18 cellular contexts compared by ENCODE assay signal in genomic region chr16:85187886-85188285, GRCh38.
DNase-seq lines count a peak whose midpoint lies in the region; ATAC-seq and TF ChIP-seq lines count a peak whose summit lies in the region.
"Had no signal": no experiment of that assay in that cellular context is flagged by ENCODE, and none has a peak within 500 bp of the region (broad histone marks: within the 10 kb centered on the region; RNA-seq: fewer than 3 reads in every experiment).

No MANE protein-coding gene starts in this region.

- peaks cover 50% of the 10 kb centered on the region for H3K79me1 ChIP-seq in mesenchymal stem cell (replicated peaks; ENCODE audit: low read length, poor library complexity, severe bottlenecking)

- H4K8ac ChIP-seq in mesenchymal stem cell (ENCODE audit: low read length) = no peak overlapping the region

- H3K9me3 ChIP-seq in adrenal gland (replicated peaks in 1 of 3) (peaks cover 0 to 14% (median 0%) of the 10 kb centered on the region in 3 donors), mesenchymal stem cell (ENCODE audit: control insufficient read depth, low read length) (peaks cover 18% of the 10 kb centered on the region), smooth muscle cell (replicated peaks; ENCODE audit: low read depth) (peaks cover 7% of the 10 kb centered on the region)

- H3K27me3 Mint-ChIP-seq in HFFc6 (ENCODE audit: insufficient read depth) = peaks cover 4% of the 10 kb centered on the region

- peak overlapping the region in 1 of 2 experiments; percentile 41 for H3K4ac ChIP-seq in mesenchymal stem cell (ENCODE audit: low read depth in 1 of 2, low read length in 2 of 2)

- peak overlapping the region; percentile 86 for H2AK5ac ChIP-seq in mesenchymal stem cell (ENCODE audit: low read length, severe bottlenecking)

- H3K4me1 ChIP-seq in adrenal gland (replicated peaks in 1 of 2) = peaks cover 16 to 30% of the 10 kb centered on the region in 2 donors
- H3K4me1 ChIP-seq in mesenchymal stem cell (ENCODE audit: control insufficient read depth, insufficient read depth, low read depth, low read length) = peaks cover 15% of the 10 kb centered on the region
- H3K4me1 ChIP-seq in smooth muscle cell (ENCODE audit: low read depth) = peaks cover 8% of the 10 kb centered on the region

- no peaks in the 10 kb centered on the region for H3F3A ChIP-seq in smooth muscle cell (ENCODE audit: low read depth)

- no peak overlapping the region for H2BK15ac ChIP-seq in mesenchymal stem cell (ENCODE audit: low read depth, poor library complexity, severe bottlenecking)

- no peak for ATAC-seq in GM18907 (IDR thresholded peaks at IDR 0.05; ENCODE audit: unreplicated experiment)
- ATAC-seq: CD8-positive, alpha-beta T cell had no signal

- H3K9ac ChIP-seq in mesenchymal stem cell (ENCODE audit: low read length) (no peak overlapping the region), smooth muscle cell (ENCODE audit: low read depth) (no peak overlapping the region)
- H3K9ac ChIP-seq: BLaER1 treated with 17β-estradiol and CSF1 and Interleukin-3, amounts not matched to agents 10 nM and 100 nM had no signal

- H3K27ac ChIP-seq in adrenal gland (peak overlapping the region in 4 of 5 donors; percentile 37 to 86 (median 72)), mesenchymal stem cell (ENCODE audit: low read length, poor library complexity, severe bottlenecking) (no peak overlapping the region), smooth muscle cell (ENCODE audit: low read depth) (peak overlapping the region; percentile 75)
- H3K27ac ChIP-seq: BLaER1 treated with 17β-estradiol and CSF1 and Interleukin-3, amounts not matched to agents 10 nM and 100 nM had no signal

- H3K23ac ChIP-seq in mesenchymal stem cell (ENCODE audit: low read length in 2 of 2) = no peak overlapping the region

- H3K4me3 ChIP-seq in adrenal gland (no peak overlapping the region), mesenchymal stem cell (ENCODE audit: insufficient read depth in 1 of 2, low read depth in 1 of 2, low read length in 2 of 2) (no peak overlapping the region), smooth muscle cell (no peak overlapping the region)
- H3K4me3 ChIP-seq: BLaER1 treated with 17β-estradiol and CSF1 and Interleukin-3, amounts not matched to agents 10 nM and 100 nM; GM23338; MG63 had no signal

- no peak overlapping the region for H3K4me3 Mint-ChIP-seq in HFFc6
- H3K4me3 Mint-ChIP-seq: CD8-positive, alpha-beta T cell; GM23338 had no signal

- H3K4me1 Mint-ChIP-seq in HFFc6 (ENCODE audit: low read depth) = peaks cover 52% of the 10 kb centered on the region

- H4K20me1 ChIP-seq in smooth muscle cell (ENCODE audit: low read depth) = no peaks in the 10 kb centered on the region

- H3K4me2 ChIP-seq in mesenchymal stem cell (ENCODE audit: low read length, poor library complexity, severe bottlenecking) = no peak overlapping the region
- no peak overlapping the region for H3K4me2 ChIP-seq in smooth muscle cell
- H3K4me2 ChIP-seq: GM23338 had no signal

- H3K36me3 ChIP-seq in adrenal gland (replicated peaks in 1 of 2) = peaks cover 0 to 5% of the 10 kb centered on the region in 2 donors
- H3K36me3 ChIP-seq in mesenchymal stem cell (ENCODE audit: control insufficient read depth in 1 of 2, insufficient read depth in 2 of 2, low read depth in 1 of 2, low read length in 2 of 2) = peaks cover 28% of the 10 kb centered on the region in 2 experiments
- H3K36me3 ChIP-seq in smooth muscle cell (ENCODE audit: low read depth) = peaks cover 22% of the 10 kb centered on the region

- H3K18ac ChIP-seq in mesenchymal stem cell (ENCODE audit: low read depth in 1 of 2, low read length in 2 of 2) = no peak overlapping the region

- H2BK5ac ChIP-seq in mesenchymal stem cell (ENCODE audit: low read depth, low read length, poor library complexity, severe bottlenecking) = no peak overlapping the region

- H2AFZ ChIP-seq in mesenchymal stem cell (ENCODE audit: low read depth, low read length) (no peak overlapping the region), smooth muscle cell (ENCODE audit: low read depth) (no peak overlapping the region)
- H2AFZ ChIP-seq: GM23338 had no signal

- H3K27ac Mint-ChIP-seq in HFFc6 = peak overlapping the region; percentile 36; the same call in 1 of the 2 replicates
- H3K27ac Mint-ChIP-seq: CD8-positive, alpha-beta T cell; GM23338 had no signal

- DNase-seq in HFFc6 (no peak), adrenal gland (no peak), mesenchymal stem cell (no peak), smooth muscle cell (lab: John Stamatoyannopoulos, UW; ENCODE audit: unreplicated experiment) (no peak), iPS-NIHi11 (ENCODE audit: low spot score) (no peak), NCI-H2196 treated with DMSO at 0.1 percent for 48 hours (lab: John Stamatoyannopoulos, UW; ENCODE audit: unreplicated experiment) (no peak)
- DNase-seq: DMS153, MG63, NCI-H1417 treated with DMSO at 0.1 percent for 48 hours, NCI-H187, NCI-H446 treated with DMSO at 0.1 percent for 48 hours, NCI-H526 treated with DMSO at 0.1 percent for 48 hours, OCI-M1, SHP77 had no signal

- no peak for TF ChIP-seq POLR2A in adrenal gland (IDR thresholded peaks at IDR 0.05)

- H3K27me3 ChIP-seq in adrenal gland = no peaks in the 10 kb centered on the region
- H3K27me3 ChIP-seq in mesenchymal stem cell (ENCODE audit: control insufficient read depth in 1 of 2, insufficient read depth in 1 of 2, low read length in 2 of 2) = no peaks in the 10 kb centered on the region
- H3K27me3 ChIP-seq in smooth muscle cell (ENCODE audit: low read depth) = no peaks in the 10 kb centered on the region
- H3K27me3 ChIP-seq: BLaER1 treated with 17β-estradiol and CSF1 and Interleukin-3, amounts not matched to agents 10 nM and 100 nM; MG63 had no signal

- H4K91ac ChIP-seq in mesenchymal stem cell (ENCODE audit: low read length) = peak overlapping the region; percentile 8

- H3K36me3 Mint-ChIP-seq in HFFc6 (ENCODE audit: low read depth) = peaks cover 36% of the 10 kb centered on the region
- H3K36me3 Mint-ChIP-seq: CD8-positive, alpha-beta T cell had no signal

- no peak overlapping the region for H2BK120ac ChIP-seq in mesenchymal stem cell (ENCODE audit: low read depth, low read length)

- peaks cover 23% of the 10 kb centered on the region for H3K9me3 Mint-ChIP-seq in HFFc6

- peak overlapping the region in 1 of 2 experiments; percentile 12 for H2BK12ac ChIP-seq in mesenchymal stem cell (ENCODE audit: low read length in 2 of 2)

- TF ChIP-seq CTCF in HFFc6 (IDR thresholded peaks at IDR 0.05) (no peak), adrenal gland (IDR thresholded peaks at IDR 0.05) (no peak), smooth muscle cell (IDR thresholded peaks at IDR 0.05; ENCODE audit: borderline replicate concordance, insufficient read depth, poor library complexity, severe bottlenecking) (no peak)

- H3K79me2 ChIP-seq in smooth muscle cell (ENCODE audit: low read depth) = peaks cover 74% of the 10 kb centered on the region

- intact Hi-C loops in adrenal gland (cut with DNase I) = no loop called here

- WGBS in adrenal gland, 4 donors = 92 to 98% (median 92%) methylated on average over 10 to 12 of the region's 12 CpGs
- WGBS in mesenchymal stem cell = 93% methylated on average over 11 of the region's 12 CpGs
- 93% methylated on average over 12 of the region's 12 CpGs for WGBS in smooth muscle cell (ENCODE audit: low lambda C conversion rate)

- peak overlapping the region in 1 of 2 experiments; percentile 2 for H3K14ac ChIP-seq in mesenchymal stem cell (ENCODE audit: low read length in 2 of 2)
